Comparison of ENCODE assay signal across 9 cellular contexts in genomic region chr18:70380915-70381896, GRCh38.
DNase-seq lines count a peak whose midpoint lies in the region; ATAC-seq, FAIRE-seq and TF ChIP-seq lines count a peak whose summit lies in the region.
"Had no signal": no experiment of that assay in that cellular context is flagged by ENCODE, and none has a peak within 500 bp of the region (broad histone marks: within the 10 kb centered on the region; RNA-seq: fewer than 3 reads in every experiment).

No MANE protein-coding gene starts in this region.

- ATAC-seq in GM18517 (IDR thresholded peaks at IDR 0.05; ENCODE audit: unreplicated experiment): peak; percentile 57
- ATAC-seq in GM21528 (IDR thresholded peaks at IDR 0.05; ENCODE audit: low FRiP score, unreplicated experiment): no peak
- no peak for ATAC-seq in effector memory CD8-positive, alpha-beta T cell (replicated peaks)

- no peaks in the 10 kb centered on the region for H3K9me3 ChIP-seq in astrocyte (ENCODE audit: insufficient read depth, low read depth, low read length)

- H3K9me3 Mint-ChIP-seq in astrocyte (ENCODE audit: unreplicated experiment) (no peaks in the 10 kb centered on the region), endothelial cell (ENCODE audit: unreplicated experiment) (no peaks in the 10 kb centered on the region)
- no peaks in the 10 kb centered on the region for H3K9me3 Mint-ChIP-seq in effector memory CD8-positive, alpha-beta T cell

- H3K4me2 ChIP-seq in astrocyte (ENCODE audit: low read length): peak overlapping the region; percentile 51

- DNase-seq in NCI-H1436 treated with DMSO at 0.1 percent for 48 hours (lab: John Stamatoyannopoulos, UW) (peak; percentile 49), astrocyte (ENCODE audit: low read depth) (peak; percentile 67), medulla oblongata (ENCODE audit: extremely low spot score) (peak; percentile 91), NCI-H524 (lab: John Stamatoyannopoulos, UW) (no peak), endothelial cell (ENCODE audit: low spot score) (no peak)
- DNase-seq in effector memory CD8-positive, alpha-beta T cell: no peak
- DNase-seq: activated B cell treated with CpG ODN at 0.5 μM for 24 hours had no signal

- no peak for FAIRE-seq in astrocyte (lab: Jason Lieb, UNC)

- H3K27me3 ChIP-seq in astrocyte (ENCODE audit: insufficient read depth, low read length): no peaks in the 10 kb centered on the region

- H3K27ac Mint-ChIP-seq in astrocyte (ENCODE audit: unreplicated experiment): no peak overlapping the region
- H3K27ac Mint-ChIP-seq in effector memory CD8-positive, alpha-beta T cell: no peak overlapping the region
- no peak overlapping the region for H3K27ac Mint-ChIP-seq in endothelial cell (ENCODE audit: unreplicated experiment)
- H3K27ac Mint-ChIP-seq: activated B cell treated with CpG ODN at 0.5 μM for 24 hours had no signal

- no peak overlapping the region for H3K27ac ChIP-seq in astrocyte (ENCODE audit: low read depth, low read length)

- H3K9ac ChIP-seq in astrocyte (ENCODE audit: low read length): peak overlapping the region; percentile 1

- H2AFZ ChIP-seq in astrocyte (ENCODE audit: low read depth, low read length): no peak overlapping the region

- H3K4me1 Mint-ChIP-seq in astrocyte (ENCODE audit: low read depth, unreplicated experiment) (peaks cover 24% of the 10 kb centered on the region), endothelial cell (ENCODE audit: unreplicated experiment) (peaks cover 2% of the 10 kb centered on the region)
- H3K4me1 Mint-ChIP-seq in effector memory CD8-positive, alpha-beta T cell (ENCODE audit: low read depth in 2 of 2): peaks cover 0 to 2% of the 10 kb centered on the region in 2 donors
- H3K4me1 Mint-ChIP-seq: activated B cell treated with CpG ODN at 0.5 μM for 24 hours had no signal

- H3K27me3 Mint-ChIP-seq in astrocyte (ENCODE audit: low read depth, unreplicated experiment) (no peaks in the 10 kb centered on the region), endothelial cell (ENCODE audit: unreplicated experiment) (no peaks in the 10 kb centered on the region)
- peaks cover 0 to 5% of the 10 kb centered on the region in 2 donors for H3K27me3 Mint-ChIP-seq in effector memory CD8-positive, alpha-beta T cell
- H3K27me3 Mint-ChIP-seq: activated B cell treated with CpG ODN at 0.5 μM for 24 hours had no signal

- no peak overlapping the region for H3K4me3 ChIP-seq in astrocyte (ENCODE audit: insufficient read depth, low read depth, low read length)

- no peaks in the 10 kb centered on the region for H3K79me2 ChIP-seq in astrocyte (ENCODE audit: insufficient read depth, low read length)

- H4K20me1 ChIP-seq in astrocyte (ENCODE audit: insufficient read depth, low read length): no peaks in the 10 kb centered on the region

- H3K36me3 Mint-ChIP-seq in astrocyte (ENCODE audit: low read depth, unreplicated experiment) (no peaks in the 10 kb centered on the region), endothelial cell (ENCODE audit: low read depth, unreplicated experiment) (no peaks in the 10 kb centered on the region)
- H3K36me3 Mint-ChIP-seq in effector memory CD8-positive, alpha-beta T cell (ENCODE audit: insufficient read depth): peaks cover 3% of the 10 kb centered on the region

- no peaks in the 10 kb centered on the region for H3K36me3 ChIP-seq in astrocyte (ENCODE audit: insufficient read depth, low read length)

- TF ChIP-seq CTCF in astrocyte (IDR thresholded peaks at IDR 0.05; ENCODE audit: insufficient read depth, low read depth, low read length): no peak
- TF ChIP-seq CTCF in endothelial cell (IDR thresholded peaks at IDR 0.05; ENCODE audit: unreplicated experiment): no peak

- no peak overlapping the region for H3K4me3 Mint-ChIP-seq in astrocyte (ENCODE audit: unreplicated experiment)
- no peak overlapping the region for H3K4me3 Mint-ChIP-seq in effector memory CD8-positive, alpha-beta T cell
- H3K4me3 Mint-ChIP-seq in endothelial cell (ENCODE audit: unreplicated experiment): no peak overlapping the region
- H3K4me3 Mint-ChIP-seq: activated B cell treated with CpG ODN at 0.5 μM for 24 hours had no signal

- peaks cover 20% of the 10 kb centered on the region for H3K4me1 ChIP-seq in astrocyte (ENCODE audit: insufficient read depth, low read length)

Comparison
In these comparisons a context has a peak if more than half of its experiments do, and no peak if none do; other contexts are left out.
1. DNase-seq: peak in NCI-H1436 treated with DMSO at 0.1 percent for 48 hours (single experiment), astrocyte (single experiment) and medulla oblongata (single experiment); none in NCI-H524 (0 of 2), effector memory CD8-positive, alpha-beta T cell (0 of 3) and endothelial cell (single experiment).